Comparison of ENCODE assay signal across 1 cellular context in genomic region chr22:28953976-28954880, GRCh38.
TF ChIP-seq lines count a peak whose summit lies in the region.

No MANE protein-coding gene starts in this region.

TF ChIP-seq in HepG2, 621 proteins besides CTCF, POLR2A, EP300 and RAD21 (continued from another document):
- TF ChIP-seq, protein P1, sequence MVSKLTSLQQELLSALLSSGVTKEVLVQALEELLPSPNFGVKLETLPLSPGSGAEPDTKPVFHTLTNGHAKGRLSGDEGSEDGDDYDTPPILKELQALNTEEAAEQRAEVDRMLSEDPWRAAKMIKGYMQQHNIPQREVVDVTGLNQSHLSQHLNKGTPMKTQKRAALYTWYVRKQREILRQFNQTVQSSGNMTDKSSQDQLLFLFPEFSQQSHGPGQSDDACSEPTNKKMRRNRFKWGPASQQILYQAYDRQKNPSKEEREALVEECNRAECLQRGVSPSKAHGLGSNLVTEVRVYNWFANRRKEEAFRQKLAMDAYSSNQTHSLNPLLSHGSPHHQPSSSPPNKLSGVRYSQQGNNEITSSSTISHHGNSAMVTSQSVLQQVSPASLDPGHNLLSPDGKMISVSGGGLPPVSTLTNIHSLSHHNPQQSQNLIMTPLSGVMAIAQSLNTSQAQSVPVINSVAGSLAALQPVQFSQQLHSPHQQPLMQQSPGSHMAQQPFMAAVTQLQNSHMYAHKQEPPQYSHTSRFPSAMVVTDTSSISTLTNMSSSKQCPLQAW (CRISPR knock-in tag; IDR thresholded peaks at IDR 0.05), result no peak
- TF ChIP-seq SIN3A (IDR thresholded peaks at IDR 0.05; ENCODE audit: borderline replicate concordance, low read depth, low read length) (no peak), ZNF788 (CRISPR knock-in tag; IDR thresholded peaks at IDR 0.05; ENCODE audit: borderline replicate concordance) (no peak), ZNF792 (CRISPR knock-in tag; IDR thresholded peaks at IDR 0.05) (no peak), RBFOX2 (IDR thresholded peaks at IDR 0.05; ENCODE audit: low read depth, low read length) (no peak)
